1 cellular context compared by ENCODE assay signal in the genomic region with DNA sequence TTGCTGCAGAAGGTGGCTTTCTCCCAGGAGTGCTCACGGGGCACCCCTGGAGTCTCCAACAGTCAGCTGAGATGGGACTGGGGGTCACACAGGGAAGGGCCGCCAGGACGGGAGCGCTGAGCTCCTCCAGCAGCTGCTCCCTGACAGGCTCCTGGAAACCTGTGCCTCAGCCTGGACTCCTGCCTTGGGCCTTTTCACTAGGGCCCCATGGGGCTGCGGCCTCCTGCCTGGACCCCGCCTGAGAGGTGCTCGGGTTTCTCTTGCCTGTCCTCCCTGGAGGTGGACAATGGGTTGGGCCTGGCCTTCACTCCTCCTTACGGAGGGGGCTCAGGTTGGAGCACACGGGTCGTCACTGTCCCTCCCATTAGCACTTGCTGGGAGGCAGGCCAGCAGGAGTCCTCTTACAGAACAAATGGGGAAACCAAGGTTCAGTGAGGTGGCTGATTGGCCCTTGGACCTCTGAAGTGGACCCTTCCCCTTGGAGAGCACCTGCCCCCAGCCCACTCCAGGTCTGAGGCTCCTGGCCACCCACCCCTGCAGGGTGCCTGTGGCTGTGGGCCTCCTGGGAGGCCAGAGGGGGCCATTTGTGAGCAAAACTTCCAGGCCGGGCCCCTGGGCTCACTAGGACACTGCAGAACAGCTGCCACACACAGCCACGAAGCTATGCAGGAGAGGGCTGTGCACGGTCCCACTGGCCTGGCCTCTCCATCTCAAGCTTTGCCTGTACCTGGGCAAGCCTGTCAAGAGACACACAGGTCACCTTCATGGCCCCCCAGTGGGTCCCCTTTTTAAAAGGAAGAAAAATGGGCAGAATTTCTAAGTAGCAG.
TF ChIP-seq lines count a peak whose summit lies in the region.

No MANE protein-coding gene starts in this region.

TF ChIP-seq in K562, 482 proteins besides CTCF, POLR2A, EP300 and RAD21 (continued from another document):
- TF ChIP-seq, protein P1, sequence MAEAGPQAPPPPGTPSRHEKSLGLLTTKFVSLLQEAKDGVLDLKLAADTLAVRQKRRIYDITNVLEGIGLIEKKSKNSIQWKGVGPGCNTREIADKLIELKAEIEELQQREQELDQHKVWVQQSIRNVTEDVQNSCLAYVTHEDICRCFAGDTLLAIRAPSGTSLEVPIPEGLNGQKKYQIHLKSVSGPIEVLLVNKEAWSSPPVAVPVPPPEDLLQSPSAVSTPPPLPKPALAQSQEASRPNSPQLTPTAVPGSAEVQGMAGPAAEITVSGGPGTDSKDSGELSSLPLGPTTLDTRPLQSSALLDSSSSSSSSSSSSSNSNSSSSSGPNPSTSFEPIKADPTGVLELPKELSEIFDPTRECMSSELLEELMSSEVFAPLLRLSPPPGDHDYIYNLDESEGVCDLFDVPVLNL (CRISPR knock-in tag; IDR thresholded peaks at IDR 0.05; ENCODE audit: low read depth): no peak
- TF ChIP-seq CBFA2T3 (IDR thresholded peaks at IDR 0.05): no peak
- no peak for TF ChIP-seq MAFG (tag; conservative IDR thresholded peaks at IDR 0.05)
- TF ChIP-seq POLR3G (IDR thresholded peaks at IDR 0.05; ENCODE audit: extremely low read depth, insufficient read length, insufficient replicate concordance): no peak
- no peak for TF ChIP-seq OTX1 (CRISPR knock-in tag; IDR thresholded peaks at IDR 0.05)
- no peak for TF ChIP-seq SPI1 (IDR thresholded peaks at IDR 0.05; ENCODE audit: borderline replicate concordance, low read depth, low read length)
- TF ChIP-seq, protein P2, sequence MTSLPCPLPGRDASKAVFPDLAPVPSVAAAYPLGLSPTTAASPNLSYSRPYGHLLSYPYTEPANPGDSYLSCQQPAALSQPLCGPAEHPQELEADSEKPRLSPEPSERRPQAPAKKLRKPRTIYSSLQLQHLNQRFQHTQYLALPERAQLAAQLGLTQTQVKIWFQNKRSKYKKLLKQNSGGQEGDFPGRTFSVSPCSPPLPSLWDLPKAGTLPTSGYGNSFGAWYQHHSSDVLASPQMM (CRISPR knock-in tag; IDR thresholded peaks at IDR 0.05): no peak
- TF ChIP-seq, protein P3, sequence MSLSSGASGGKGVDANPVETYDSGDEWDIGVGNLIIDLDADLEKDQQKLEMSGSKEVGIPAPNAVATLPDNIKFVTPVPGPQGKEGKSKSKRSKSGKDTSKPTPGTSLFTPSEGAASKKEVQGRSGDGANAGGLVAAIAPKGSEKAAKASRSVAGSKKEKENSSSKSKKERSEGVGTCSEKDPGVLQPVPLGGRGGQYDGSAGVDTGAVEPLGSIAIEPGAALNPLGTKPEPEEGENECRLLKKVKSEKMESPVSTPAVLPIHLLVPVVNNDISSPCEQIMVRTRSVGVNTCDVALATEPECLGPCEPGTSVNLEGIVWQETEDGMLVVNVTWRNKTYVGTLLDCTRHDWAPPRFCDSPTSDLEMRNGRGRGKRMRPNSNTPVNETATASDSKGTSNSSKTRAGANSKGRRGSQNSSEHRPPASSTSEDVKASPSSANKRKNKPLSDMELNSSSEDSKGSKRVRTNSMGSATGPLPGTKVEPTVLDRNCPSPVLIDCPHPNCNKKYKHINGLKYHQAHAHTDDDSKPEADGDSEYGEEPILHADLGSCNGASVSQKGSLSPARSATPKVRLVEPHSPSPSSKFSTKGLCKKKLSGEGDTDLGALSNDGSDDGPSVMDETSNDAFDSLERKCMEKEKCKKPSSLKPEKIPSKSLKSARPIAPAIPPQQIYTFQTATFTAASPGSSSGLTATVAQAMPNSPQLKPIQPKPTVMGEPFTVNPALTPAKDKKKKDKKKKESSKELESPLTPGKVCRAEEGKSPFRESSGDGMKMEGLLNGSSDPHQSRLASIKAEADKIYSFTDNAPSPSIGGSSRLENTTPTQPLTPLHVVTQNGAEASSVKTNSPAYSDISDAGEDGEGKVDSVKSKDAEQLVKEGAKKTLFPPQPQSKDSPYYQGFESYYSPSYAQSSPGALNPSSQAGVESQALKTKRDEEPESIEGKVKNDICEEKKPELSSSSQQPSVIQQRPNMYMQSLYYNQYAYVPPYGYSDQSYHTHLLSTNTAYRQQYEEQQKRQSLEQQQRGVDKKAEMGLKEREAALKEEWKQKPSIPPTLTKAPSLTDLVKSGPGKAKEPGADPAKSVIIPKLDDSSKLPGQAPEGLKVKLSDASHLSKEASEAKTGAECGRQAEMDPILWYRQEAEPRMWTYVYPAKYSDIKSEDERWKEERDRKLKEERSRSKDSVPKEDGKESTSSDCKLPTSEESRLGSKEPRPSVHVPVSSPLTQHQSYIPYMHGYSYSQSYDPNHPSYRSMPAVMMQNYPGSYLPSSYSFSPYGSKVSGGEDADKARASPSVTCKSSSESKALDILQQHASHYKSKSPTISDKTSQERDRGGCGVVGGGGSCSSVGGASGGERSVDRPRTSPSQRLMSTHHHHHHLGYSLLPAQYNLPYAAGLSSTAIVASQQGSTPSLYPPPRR (CRISPR knock-in tag; IDR thresholded peaks at IDR 0.05; ENCODE audit: borderline replicate concordance): no peak
- TF ChIP-seq MBD2 (IDR thresholded peaks at IDR 0.05; ENCODE audit: borderline replicate concordance, low read depth): no peak
- no peak for TF ChIP-seq NELFE (IDR thresholded peaks at IDR 0.05; ENCODE audit: insufficient read depth, insufficient read length)
- no peak for TF ChIP-seq RBM17 (IDR thresholded peaks at IDR 0.05; ENCODE audit: borderline replicate concordance, low read depth, low read length)
- TF ChIP-seq KLF10 (CRISPR knock-in tag; IDR thresholded peaks at IDR 0.05): no peak
- no peak for TF ChIP-seq CHD1 (IDR thresholded peaks at IDR 0.05; ENCODE audit: low read length)
